ENCODE assay signal across 33 cellular contexts in genomic region chr16:9345046-9345445, GRCh38.
"Had no signal": no experiment of that assay in that cellular context is flagged by ENCODE, and none has a peak within 500 bp of the region (broad histone marks: within the 10 kb centered on the region; RNA-seq: fewer than 3 reads in every experiment).

No MANE protein-coding gene starts in this region.

- H3K36me3 ChIP-seq: ascending aorta, cardiac muscle cell had no signal

- H3K27ac Mint-ChIP-seq: activated B cell treated with CpG ODN at 0.5 μM for 24 hours; activated CD4-positive, alpha-beta memory T cell treated with anti-CD3 and anti-CD28 coated beads, Interleukin-2, amount 10 ng/mL, durations not matched to agents 7 days and 5 days; activated CD4-positive, alpha-beta T cell treated with anti-CD3 and anti-CD28 coated beads for 36 hours; activated CD4-positive, alpha-beta T cell treated with anti-CD3 and anti-CD28 coated beads, Interleukin-2, amount 10 ng/mL, durations not matched to agents 7 days and 5 days; activated CD8-positive, alpha-beta memory T cell treated with anti-CD3 and anti-CD28 coated beads, Interleukin-2, amount 10 ng/mL, durations not matched to agents 7 days and 5 days; activated CD8-positive, alpha-beta T cell treated with anti-CD3 and anti-CD28 coated beads, Interleukin-2, amount 10 ng/mL, durations not matched to agents 7 days and 5 days; activated naive CD4-positive, alpha-beta T cell treated with anti-CD3 and anti-CD28 coated beads, Interleukin-2, amount 10 ng/mL, durations not matched to agents 7 days and 5 days; activated naive CD4-positive, alpha-beta T cell treated with anti-CD3 and anti-CD28 coated beads, Interleukin-2, amount 50 U/mL, for 24 hours; activated naive CD8-positive, alpha-beta T cell; activated naive CD8-positive, alpha-beta T cell treated with anti-CD3 and anti-CD28 coated beads, Interleukin-2, amount 10 ng/mL, durations not matched to agents 7 days and 5 days; activated naive CD8-positive, alpha-beta T cell treated with anti-CD3 and anti-CD28 coated beads, Interleukin-2, amount 50 U/mL, for 24 hours; activated T-cell treated with anti-CD3 and anti-CD28 coated beads, Interleukin-2, amount 50 U/mL, for 24 hours; activated T-helper 2 cell treated with anti-CD3 and anti-CD28 coated beads, Interferon-gamma antibody, Interleukin-2, Interleukin-4, amounts not matched to agents 10 μg/mL and 5 μg/mL and 100 μg/mL, durations not matched to agents 14 hours and 24 hours and 36 hours; brain; T-cell; T-helper 2 cell treated with Interferon-gamma antibody and Interleukin-4, amounts not matched to agents 5 μg/mL and 100 μg/mL, for 36 hours had no signal

- H3K36me3 Mint-ChIP-seq: activated CD8-positive, alpha-beta memory T cell treated with anti-CD3 and anti-CD28 coated beads, Interleukin-2, amount 10 ng/mL, durations not matched to agents 7 days and 5 days; activated naive CD4-positive, alpha-beta T cell treated with anti-CD3 and anti-CD28 coated beads, Interleukin-2, amount 10 ng/mL, durations not matched to agents 7 days and 5 days; activated naive CD8-positive, alpha-beta T cell; activated naive CD8-positive, alpha-beta T cell treated with anti-CD3 and anti-CD28 coated beads, Interleukin-2, amount 10 ng/mL, durations not matched to agents 7 days and 5 days; T-cell had no signal

- DNase-seq: activated B cell treated with CpG ODN at 0.5 μM for 24 hours; activated CD4-positive, alpha-beta memory T cell treated with anti-CD3 and anti-CD28 coated beads, Interleukin-2, amount 10 ng/mL, durations not matched to agents 7 days and 5 days; activated CD4-positive, alpha-beta T cell treated with anti-CD3 and anti-CD28 coated beads for 1 hour; activated CD4-positive, alpha-beta T cell treated with anti-CD3 and anti-CD28 coated beads for 36 hours; activated CD4-positive, alpha-beta T cell treated with anti-CD3 and anti-CD28 coated beads for 48 hours; activated CD4-positive, alpha-beta T cell treated with anti-CD3 and anti-CD28 coated beads, Interleukin-2, amount 10 ng/mL, durations not matched to agents 7 days and 5 days; activated CD4-positive, alpha-beta T cell treated with anti-CD3 and anti-CD28 coated beads, Interleukin-2, amount 50 U/mL, for 48 hours; activated CD8-positive, alpha-beta memory T cell treated with anti-CD3 and anti-CD28 coated beads for 24 hours; activated CD8-positive, alpha-beta memory T cell treated with anti-CD3 and anti-CD28 coated beads, Interleukin-2, amount 10 ng/mL, durations not matched to agents 7 days and 5 days; activated CD8-positive, alpha-beta memory T cell treated with anti-CD3 and anti-CD28 coated beads, Interleukin-2, amount 50 U/mL, for 48 hours; activated CD8-positive, alpha-beta T cell treated with anti-CD3 and anti-CD28 coated beads, Interleukin-2, amount 10 ng/mL, durations not matched to agents 7 days and 5 days; activated effector memory CD4-positive, alpha-beta T cell treated with Interleukin-2 at 50 U/mL for 16 hours; activated gamma-delta T cell; activated naive CD4-positive, alpha-beta T cell treated with anti-CD3 and anti-CD28 coated beads, Interleukin-2, amount 10 ng/mL, durations not matched to agents 7 days and 5 days; activated naive CD4-positive, alpha-beta T cell treated with Interleukin-2 at 50 U/mL for 16 hours; activated naive CD8-positive, alpha-beta T cell treated with anti-CD3 and anti-CD28 coated beads, Interleukin-2, amount 10 ng/mL, durations not matched to agents 7 days and 5 days; activated naive CD8-positive, alpha-beta T cell treated with anti-CD3 and anti-CD28 coated beads, Interleukin-2, amount 50 U/mL, for 24 hours; activated T-cell treated with anti-CD3 and anti-CD28 coated beads, Interleukin-2, amount 50 U/mL, for 24 hours; activated T-cell treated with anti-CD3 and anti-CD28 coated beads, Interleukin-2, amount 50 U/mL, for 48 hours; anterior cingulate cortex; central memory CD4-positive, alpha-beta T cell; cerebellar nuclear complex; T-cell; T-helper 2 cell; T-helper 9 cell had no signal

- H3K27me3 ChIP-seq: ascending aorta, cardiac muscle cell had no signal

- H3K4me3 ChIP-seq: ascending aorta, cardiac muscle cell had no signal

- ATAC-seq: activated CD4-positive, alpha-beta T cell treated with anti-CD3 and anti-CD28 coated beads for 36 hours; activated CD8-positive, alpha-beta memory T cell treated with anti-CD3 and anti-CD28 coated beads, Interleukin-2, amount 10 ng/mL, durations not matched to agents 7 days and 5 days; activated CD8-positive, alpha-beta T cell treated with anti-CD3 and anti-CD28 coated beads, Interleukin-2, amount 10 ng/mL, durations not matched to agents 7 days and 5 days; activated naive CD8-positive, alpha-beta T cell treated with anti-CD3 and anti-CD28 coated beads, Interleukin-2, amount 50 U/mL, for 24 hours; T-cell had no signal

- H3K27ac ChIP-seq: ascending aorta, cardiac muscle cell, VCaP had no signal

- H3K27me3 Mint-ChIP-seq: activated B cell treated with CpG ODN at 0.5 μM for 24 hours; activated CD4-positive, alpha-beta memory T cell treated with anti-CD3 and anti-CD28 coated beads, Interleukin-2, amount 10 ng/mL, durations not matched to agents 7 days and 5 days; activated CD4-positive, alpha-beta T cell treated with anti-CD3 and anti-CD28 coated beads, Interleukin-2, amount 10 ng/mL, durations not matched to agents 7 days and 5 days; activated CD8-positive, alpha-beta memory T cell treated with anti-CD3 and anti-CD28 coated beads, Interleukin-2, amount 10 ng/mL, durations not matched to agents 7 days and 5 days; activated naive CD4-positive, alpha-beta T cell treated with anti-CD3 and anti-CD28 coated beads, Interleukin-2, amount 10 ng/mL, durations not matched to agents 7 days and 5 days; activated naive CD4-positive, alpha-beta T cell treated with anti-CD3 and anti-CD28 coated beads, Interleukin-2, amount 50 U/mL, for 24 hours; activated naive CD8-positive, alpha-beta T cell treated with anti-CD3 and anti-CD28 coated beads, Interleukin-2, amount 10 ng/mL, durations not matched to agents 7 days and 5 days; activated naive CD8-positive, alpha-beta T cell treated with anti-CD3 and anti-CD28 coated beads, Interleukin-2, amount 50 U/mL, for 24 hours; activated T-cell treated with anti-CD3 and anti-CD28 coated beads, Interleukin-2, amount 50 U/mL, for 24 hours; brain; T-cell had no signal

- H3K4me3 Mint-ChIP-seq: activated B cell treated with CpG ODN at 0.5 μM for 24 hours; activated CD4-positive, alpha-beta memory T cell treated with anti-CD3 and anti-CD28 coated beads, Interleukin-2, amount 10 ng/mL, durations not matched to agents 7 days and 5 days; activated CD4-positive, alpha-beta T cell treated with anti-CD3 and anti-CD28 coated beads for 36 hours; activated CD4-positive, alpha-beta T cell treated with anti-CD3 and anti-CD28 coated beads, Interleukin-2, amount 10 ng/mL, durations not matched to agents 7 days and 5 days; activated CD8-positive, alpha-beta memory T cell treated with anti-CD3 and anti-CD28 coated beads, Interleukin-2, amount 10 ng/mL, durations not matched to agents 7 days and 5 days; activated CD8-positive, alpha-beta T cell treated with anti-CD3 and anti-CD28 coated beads, Interleukin-2, amount 10 ng/mL, durations not matched to agents 7 days and 5 days; activated naive CD4-positive, alpha-beta T cell treated with anti-CD3 and anti-CD28 coated beads, Interleukin-2, amount 10 ng/mL, durations not matched to agents 7 days and 5 days; activated naive CD4-positive, alpha-beta T cell treated with anti-CD3 and anti-CD28 coated beads, Interleukin-2, amount 50 U/mL, for 24 hours; activated naive CD8-positive, alpha-beta T cell; activated naive CD8-positive, alpha-beta T cell treated with anti-CD3 and anti-CD28 coated beads, Interleukin-2, amount 10 ng/mL, durations not matched to agents 7 days and 5 days; activated naive CD8-positive, alpha-beta T cell treated with anti-CD3 and anti-CD28 coated beads, Interleukin-2, amount 50 U/mL, for 24 hours; activated T-cell treated with anti-CD3 and anti-CD28 coated beads, Interleukin-2, amount 50 U/mL, for 24 hours; brain; T-cell; T-helper 2 cell treated with Interferon-gamma antibody and Interleukin-4, amounts not matched to agents 5 μg/mL and 100 μg/mL, for 36 hours had no signal

- H3K4me1 Mint-ChIP-seq: activated B cell treated with CpG ODN at 0.5 μM for 24 hours; activated CD4-positive, alpha-beta memory T cell treated with anti-CD3 and anti-CD28 coated beads, Interleukin-2, amount 10 ng/mL, durations not matched to agents 7 days and 5 days; activated CD4-positive, alpha-beta T cell treated with anti-CD3 and anti-CD28 coated beads for 36 hours; activated CD4-positive, alpha-beta T cell treated with anti-CD3 and anti-CD28 coated beads, Interleukin-2, amount 10 ng/mL, durations not matched to agents 7 days and 5 days; activated CD8-positive, alpha-beta memory T cell treated with anti-CD3 and anti-CD28 coated beads, Interleukin-2, amount 10 ng/mL, durations not matched to agents 7 days and 5 days; activated naive CD4-positive, alpha-beta T cell treated with anti-CD3 and anti-CD28 coated beads, Interleukin-2, amount 10 ng/mL, durations not matched to agents 7 days and 5 days; activated naive CD4-positive, alpha-beta T cell treated with anti-CD3 and anti-CD28 coated beads, Interleukin-2, amount 50 U/mL, for 24 hours; activated naive CD8-positive, alpha-beta T cell treated with anti-CD3 and anti-CD28 coated beads, Interleukin-2, amount 10 ng/mL, durations not matched to agents 7 days and 5 days; activated naive CD8-positive, alpha-beta T cell treated with anti-CD3 and anti-CD28 coated beads, Interleukin-2, amount 50 U/mL, for 24 hours; T-cell had no signal
